Comparison of ENCODE assay signal across 9 cellular contexts in genomic region chr15:29111705-29112281, GRCh38.
"Had no signal": no experiment of that assay in that cellular context is flagged by ENCODE, and none has a peak within 500 bp of the region (broad histone marks: within the 10 kb centered on the region; RNA-seq: fewer than 3 reads in every experiment).

No MANE protein-coding gene starts in this region.

- H3K27ac ChIP-seq: HL-60, KMS-11 had no signal

- H3K27ac Mint-ChIP-seq: IgD-negative memory B cell had no signal

- H3K36me3 Mint-ChIP-seq: IgD-negative memory B cell had no signal

- FAIRE-seq: HepG2, HTR-8/SVneo, K562 had no signal

- ATAC-seq: HepG2, K562 had no signal

- H3K9ac ChIP-seq: KMS-11 had no signal

- H3K4me3 Mint-ChIP-seq: IgD-negative memory B cell had no signal

- H3K4me2 ChIP-seq: KMS-11 had no signal

- H3K4me3 ChIP-seq: K562 had no signal

- DNase-seq: Karpas-422, KBM-7, KG1 had no signal
